ENCODE assay signal across 10 cellular contexts in the genomic region with DNA sequence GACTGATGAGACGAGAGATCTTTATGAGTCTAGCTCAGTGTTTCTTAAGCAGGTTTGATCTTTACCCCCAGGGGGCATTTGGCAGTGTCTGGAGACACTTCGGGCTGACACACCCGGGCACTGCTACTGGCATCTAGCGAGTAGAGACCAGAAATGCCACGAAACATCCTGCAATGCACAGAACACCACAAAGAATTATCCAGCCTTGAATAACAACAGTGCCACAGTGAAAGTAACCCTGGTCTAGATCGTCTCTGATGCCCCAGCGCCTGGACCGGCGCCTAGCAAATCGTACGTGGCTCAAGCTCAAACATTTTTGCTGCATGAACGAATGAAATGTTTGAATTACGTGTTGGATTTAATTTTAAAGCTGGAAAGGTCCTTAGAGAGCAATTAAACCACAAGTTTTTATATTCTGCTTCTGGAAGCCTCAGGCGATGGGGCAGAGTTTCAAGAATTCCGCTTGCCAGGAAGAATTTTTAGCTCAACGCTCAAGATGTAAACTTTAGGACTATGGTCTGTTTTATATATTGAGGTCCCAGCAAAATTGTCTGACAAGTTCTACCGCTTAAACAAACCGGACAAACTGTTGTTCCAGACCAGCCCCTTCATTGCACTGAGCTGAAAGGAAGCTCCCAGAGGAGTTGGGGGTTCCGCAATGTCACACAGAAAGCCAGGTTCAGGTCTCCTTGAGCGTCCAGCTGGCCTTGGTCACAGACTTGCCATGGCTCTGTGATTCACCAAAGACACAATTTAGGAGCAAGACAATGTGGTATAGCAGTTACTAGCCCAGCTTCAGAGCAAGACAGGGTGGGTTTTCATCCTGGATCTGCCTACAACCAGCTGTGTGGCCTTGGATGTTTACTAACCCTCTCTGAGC. TPM values are rescaled to one million over a fixed set of nuclear protein-coding genes. Genes with fewer than 3 reads are reported as not detected.
DNase-seq lines count a peak whose midpoint lies in the region; ATAC-seq and TF ChIP-seq lines count a peak whose summit lies in the region.
"Had no signal": no experiment of that assay in that cellular context is flagged by ENCODE, and none has a peak within 500 bp of the region (broad histone marks: within the 10 kb centered on the region; RNA-seq: fewer than 3 reads in every experiment).

No MANE protein-coding gene starts in this region.

- peak overlapping the region; percentile 43 to 62 (median 55) for H3K9ac ChIP-seq in skeletal muscle tissue (ENCODE audit: low read depth in 1 of 3, low read length in 3 of 3)
- H3K9ac ChIP-seq in MM.1S (ENCODE audit: low read length): no peak overlapping the region

- H3K79me2 ChIP-seq in MM.1S (ENCODE audit: low read length) (no peaks in the 10 kb centered on the region), GM23338 (replicated peaks; ENCODE audit: insufficient read depth) (no peaks in the 10 kb centered on the region)

- H3K4me2 ChIP-seq in MM.1S (ENCODE audit: low read depth, low read length): no peak overlapping the region
- H3K4me2 ChIP-seq in GM23338: no peak overlapping the region

- no peaks in the 10 kb centered on the region for H3K27me3 ChIP-seq in skeletal muscle tissue (ENCODE audit: control insufficient read depth in 3 of 3, insufficient read depth in 3 of 3, low read length in 3 of 3)
- H3K27me3 ChIP-seq in MM.1S (replicated peaks; ENCODE audit: insufficient read depth, low read length): no peaks in the 10 kb centered on the region
- H3K27me3 ChIP-seq in GM23338 (ENCODE audit: insufficient read depth): no peaks in the 10 kb centered on the region

- no peak overlapping the region for H3K27ac Mint-ChIP-seq in GM23338

- TF ChIP-seq CTCF in foreskin fibroblast (IDR thresholded peaks at IDR 0.05; ENCODE audit: low read depth, low read length): no peak
- no peak for TF ChIP-seq CTCF in MM.1S (IDR thresholded peaks at IDR 0.05; ENCODE audit: low read length)
- no peak for TF ChIP-seq CTCF in GM23338 (conservative IDR thresholded peaks at IDR 0.05; ENCODE audit: low read depth in 2 of 2)

- H4K20me1 ChIP-seq in MM.1S (ENCODE audit: insufficient read depth, low read length) (no peaks in the 10 kb centered on the region), GM23338 (replicated peaks; ENCODE audit: insufficient read depth) (no peaks in the 10 kb centered on the region)

- H2AFZ ChIP-seq in MM.1S (ENCODE audit: low read length) (no peak overlapping the region), GM23338 (no peak overlapping the region)

- no peak overlapping the region for H3K4me3 Mint-ChIP-seq in GM23338

- H3K36me3 ChIP-seq in skeletal muscle tissue (ENCODE audit: control insufficient read depth in 3 of 3, insufficient read depth in 3 of 3, low read length in 3 of 3) (no peaks in the 10 kb centered on the region), MM.1S (replicated peaks; ENCODE audit: insufficient read depth, low read length) (no peaks in the 10 kb centered on the region), GM23338 (ENCODE audit: insufficient read depth) (no peaks in the 10 kb centered on the region)

- H3K9me2 ChIP-seq in MM.1S (replicated peaks; ENCODE audit: insufficient read depth, low read length) (no peaks in the 10 kb centered on the region), GM23338 (ENCODE audit: insufficient read depth) (no peaks in the 10 kb centered on the region; the same call in 1 of the 2 replicates)

- H3K27me3 Mint-ChIP-seq in GM23338 (ENCODE audit: insufficient read depth, low read depth, poor library complexity): peaks cover 2% of the 10 kb centered on the region

- H3K36me3 Mint-ChIP-seq in GM23338 (ENCODE audit: low read depth): no peaks in the 10 kb centered on the region

- H3K4me1 Mint-ChIP-seq in GM23338: peaks cover 4% of the 10 kb centered on the region; the same call in 1 of the 3 replicates

- peak overlapping the region; percentile 66 for H3K27ac ChIP-seq in skeletal muscle tissue (ENCODE audit: low read depth, low read length)
- H3K27ac ChIP-seq in MM.1S (ENCODE audit: low read length): no peak overlapping the region
- H3K27ac ChIP-seq in GM23338 (ENCODE audit: low read depth): no peak overlapping the region

- H3K4me3 ChIP-seq in foreskin fibroblast (ENCODE audit: low read depth in 1 of 2, low read length in 2 of 2) (peak overlapping the region; percentile 29 to 46), skeletal muscle tissue (ENCODE audit: low read length in 3 of 3) (peak overlapping the region in 2 of 3 donors; percentile 52 to 62), MM.1S (ENCODE audit: low read length) (no peak overlapping the region), GM23338 (no peak overlapping the region)

- in situ Hi-C loops in SK-MEL-5 (cut with HindIII; ENCODE audit: low pct_unique_long_range_greater_than_20kb, low sequenced_read_pairs): no loop called here

- H3K4me1 ChIP-seq in skeletal muscle tissue (ENCODE audit: control insufficient read depth in 3 of 3, insufficient read depth in 3 of 3, low read length in 3 of 3) (peaks cover 10 to 16% (median 15%) of the 10 kb centered on the region in 3 donors), MM.1S (ENCODE audit: low read length) (no peaks in the 10 kb centered on the region), GM23338 (ENCODE audit: insufficient read depth) (no peaks in the 10 kb centered on the region)

- ATAC-seq in GM23338 (no peak), HG03469 (IDR thresholded peaks at IDR 0.05; ENCODE audit: unreplicated experiment) (no peak), GM18520 (IDR thresholded peaks at IDR 0.05; ENCODE audit: unreplicated experiment) (no peak)

- H3K9me3 Mint-ChIP-seq in GM23338: no peaks in the 10 kb centered on the region

- peak; percentile 82 for DNase-seq in GM04504 (ENCODE audit: low read depth)
- peak; percentile 69 for DNase-seq in SK-MEL-5 (ENCODE audit: low read depth, low spot score)
- peak; percentile 47 to 76 for DNase-seq in foreskin fibroblast
- DNase-seq in MM.1S: no peak
- DNase-seq in GM23338 (ENCODE audit: low spot score): no peak
- DNase-seq: NCI-H774, posterior cingulate gyrus had no signal

- H3K9me3 ChIP-seq in skeletal muscle tissue (ENCODE audit: control insufficient read depth in 3 of 3, low read length in 3 of 3) (no peaks in the 10 kb centered on the region), MM.1S (replicated peaks; ENCODE audit: insufficient read depth, low read length) (no peaks in the 10 kb centered on the region)

- H3F3A ChIP-seq in MM.1S (ENCODE audit: insufficient read depth, low read length) (no peaks in the 10 kb centered on the region), GM23338 (replicated peaks; ENCODE audit: low read depth) (no peaks in the 10 kb centered on the region)

TF ChIP-seq in GM23338, 12 proteins besides CTCF, POLR2A, EP300 and RAD21:
- TF ChIP-seq STAT1 (IDR thresholded peaks at IDR 0.05; ENCODE audit: unreplicated experiment) (no peak), ZNF331 (CRISPR knock-in tag; IDR thresholded peaks at IDR 0.05; ENCODE audit: low read depth) (no peak), CREB1 (CRISPR knock-in tag; IDR thresholded peaks at IDR 0.05; ENCODE audit: low read depth) (no peak), EZH2phosphoT487 (IDR thresholded peaks at IDR 0.05; ENCODE audit: unreplicated experiment) (no peak), EZH2 (IDR thresholded peaks at IDR 0.05; ENCODE audit: low read depth, unreplicated experiment) (no peak), ZNF114 (CRISPR knock-in tag; IDR thresholded peaks at IDR 0.05) (no peak), POLR2AphosphoS5 (IDR thresholded peaks at IDR 0.05; ENCODE audit: low read depth) (no peak), JUNB (IDR thresholded peaks at IDR 0.05; ENCODE audit: unreplicated experiment) (no peak)
- TF ChIP-seq, protein P1, sequence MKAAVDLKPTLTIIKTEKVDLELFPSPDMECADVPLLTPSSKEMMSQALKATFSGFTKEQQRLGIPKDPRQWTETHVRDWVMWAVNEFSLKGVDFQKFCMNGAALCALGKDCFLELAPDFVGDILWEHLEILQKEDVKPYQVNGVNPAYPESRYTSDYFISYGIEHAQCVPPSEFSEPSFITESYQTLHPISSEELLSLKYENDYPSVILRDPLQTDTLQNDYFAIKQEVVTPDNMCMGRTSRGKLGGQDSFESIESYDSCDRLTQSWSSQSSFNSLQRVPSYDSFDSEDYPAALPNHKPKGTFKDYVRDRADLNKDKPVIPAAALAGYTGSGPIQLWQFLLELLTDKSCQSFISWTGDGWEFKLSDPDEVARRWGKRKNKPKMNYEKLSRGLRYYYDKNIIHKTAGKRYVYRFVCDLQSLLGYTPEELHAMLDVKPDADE (IDR thresholded peaks at IDR 0.05): no peak
- TF ChIP-seq, protein P2, sequence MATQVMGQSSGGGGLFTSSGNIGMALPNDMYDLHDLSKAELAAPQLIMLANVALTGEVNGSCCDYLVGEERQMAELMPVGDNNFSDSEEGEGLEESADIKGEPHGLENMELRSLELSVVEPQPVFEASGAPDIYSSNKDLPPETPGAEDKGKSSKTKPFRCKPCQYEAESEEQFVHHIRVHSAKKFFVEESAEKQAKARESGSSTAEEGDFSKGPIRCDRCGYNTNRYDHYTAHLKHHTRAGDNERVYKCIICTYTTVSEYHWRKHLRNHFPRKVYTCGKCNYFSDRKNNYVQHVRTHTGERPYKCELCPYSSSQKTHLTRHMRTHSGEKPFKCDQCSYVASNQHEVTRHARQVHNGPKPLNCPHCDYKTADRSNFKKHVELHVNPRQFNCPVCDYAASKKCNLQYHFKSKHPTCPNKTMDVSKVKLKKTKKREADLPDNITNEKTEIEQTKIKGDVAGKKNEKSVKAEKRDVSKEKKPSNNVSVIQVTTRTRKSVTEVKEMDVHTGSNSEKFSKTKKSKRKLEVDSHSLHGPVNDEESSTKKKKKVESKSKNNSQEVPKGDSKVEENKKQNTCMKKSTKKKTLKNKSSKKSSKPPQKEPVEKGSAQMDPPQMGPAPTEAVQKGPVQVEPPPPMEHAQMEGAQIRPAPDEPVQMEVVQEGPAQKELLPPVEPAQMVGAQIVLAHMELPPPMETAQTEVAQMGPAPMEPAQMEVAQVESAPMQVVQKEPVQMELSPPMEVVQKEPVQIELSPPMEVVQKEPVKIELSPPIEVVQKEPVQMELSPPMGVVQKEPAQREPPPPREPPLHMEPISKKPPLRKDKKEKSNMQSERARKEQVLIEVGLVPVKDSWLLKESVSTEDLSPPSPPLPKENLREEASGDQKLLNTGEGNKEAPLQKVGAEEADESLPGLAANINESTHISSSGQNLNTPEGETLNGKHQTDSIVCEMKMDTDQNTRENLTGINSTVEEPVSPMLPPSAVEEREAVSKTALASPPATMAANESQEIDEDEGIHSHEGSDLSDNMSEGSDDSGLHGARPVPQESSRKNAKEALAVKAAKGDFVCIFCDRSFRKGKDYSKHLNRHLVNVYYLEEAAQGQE (IDR thresholded peaks at IDR 0.05; ENCODE audit: unreplicated experiment): no peak
TF ChIP-seq in GM23338: peak in this region for 0.

RNA-seq across cellular contexts. Expression of a gene that starts 44.2 kb away (rescaled TPM):
- 10.1 and 11.4 TPM in 2 replicates for total RNA-seq in SK-MEL-5 (2014; rRNA removed; shearing (Covaris generic))
- polyA plus RNA-seq in SK-MEL-5 (2015; cell fraction: cytosol; rRNA removed): 31.2 and 31.3 TPM in 2 replicates
- polyA plus RNA-seq in SK-MEL-5 (2015; cell fraction: nucleus; rRNA removed): 91.6 and 101 TPM in 2 replicates
- total RNA-seq in skeletal muscle tissue: 57.9 TPM
- 16.3 and 27.4 TPM in 2 replicates for total RNA-seq in GM23338 (2014; rRNA removed; shearing (Covaris generic))
- polyA plus RNA-seq in GM23338 (2016; fragmentation: Nextera tagmentation; extraction: Ambion mirVana): 32.2 and 34.0 TPM in 2 replicates

Comparison
In these comparisons a context has a peak if more than half of its experiments do, and no peak if none do; other contexts are left out.
1. DNase-seq: peak in GM04504 (single experiment), SK-MEL-5 (single experiment) and foreskin fibroblast (2 of 2); none in MM.1S (single experiment) and GM23338 (single experiment).
2. H3K4me3 ChIP-seq: peak in foreskin fibroblast (2 of 2) and skeletal muscle tissue (2 of 3); none in MM.1S (single experiment) and GM23338 (single experiment).